Comparison of ENCODE assay signal across 11 cellular contexts in the genomic region with DNA sequence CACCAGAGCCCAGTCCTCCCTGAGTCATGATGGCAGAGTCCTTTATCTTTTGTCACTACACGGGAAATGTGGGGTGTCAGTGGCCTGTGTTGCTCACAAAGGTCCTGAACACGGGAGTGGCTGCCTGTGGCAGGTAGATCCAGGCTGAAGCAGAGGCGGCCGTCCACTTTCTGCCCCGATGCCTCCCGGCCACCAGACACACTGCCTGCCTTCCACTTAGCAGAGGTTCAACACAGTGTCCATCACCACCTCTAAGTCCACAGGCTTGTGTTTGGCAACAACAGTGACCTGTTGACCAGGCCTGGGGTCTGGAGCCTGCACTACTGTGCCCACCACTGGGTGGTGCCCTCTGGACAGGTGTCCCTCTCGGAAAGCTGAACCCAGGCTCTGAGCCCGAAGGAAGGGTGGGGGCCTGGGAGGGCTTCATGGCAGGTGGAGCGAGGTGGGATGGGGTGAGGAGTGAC. TPM values are rescaled to one million over a fixed set of nuclear protein-coding genes. Genes with fewer than 3 reads are reported as not detected.
DNase-seq lines count a peak whose midpoint lies in the region; TF ChIP-seq lines count a peak whose summit lies in the region.
"Had no signal": no experiment of that assay in that cellular context is flagged by ENCODE, and none has a peak within 500 bp of the region (broad histone marks: within the 10 kb centered on the region; RNA-seq: fewer than 3 reads in every experiment).

No MANE protein-coding gene starts in this region.

- TF ChIP-seq CTCF in GM12874 (IDR thresholded peaks at IDR 0.05; ENCODE audit: insufficient read depth, low read depth, low read length) (peak; percentile 45; the same call in 1 of the 2 replicates), esophagus muscularis mucosa (IDR thresholded peaks at IDR 0.05) (peak; percentile 10 to 32 (median 24)), progenitor cell of endocrine pancreas (IDR thresholded peaks at IDR 0.05; ENCODE audit: unreplicated experiment) (peak; percentile 50), foreskin fibroblast (IDR thresholded peaks at IDR 0.05; ENCODE audit: low read depth, low read length) (no peak)

- no peaks in the 10 kb centered on the region for H3K36me3 Mint-ChIP-seq in progenitor cell of endocrine pancreas (ENCODE audit: insufficient read depth)
- H3K36me3 Mint-ChIP-seq: immature natural killer cell had no signal

- TF ChIP-seq EP300 in esophagus muscularis mucosa (IDR thresholded peaks at IDR 0.05): no peak

- peaks cover 26% of the 10 kb centered on the region for H3K27me3 Mint-ChIP-seq in progenitor cell of endocrine pancreas

- WGBS in esophagus muscularis mucosa: 50% methylated on average over 1 of the region's 9 CpGs

- H3K9me3 Mint-ChIP-seq in progenitor cell of endocrine pancreas (ENCODE audit: low read depth): no peaks in the 10 kb centered on the region
- H3K9me3 Mint-ChIP-seq: immature natural killer cell had no signal

- H3K27me3 ChIP-seq in esophagus muscularis mucosa: peaks cover 0 to 30% (median 0%) of the 10 kb centered on the region in 4 donors

- intact Hi-C loops in esophagus muscularis mucosa (cut with DNase I): no loop called here

- H3K4me1 Mint-ChIP-seq in progenitor cell of endocrine pancreas (ENCODE audit: low read depth): no peaks in the 10 kb centered on the region

- in situ Hi-C loops in G401 (cut with HindIII; ENCODE audit: low sequenced_read_pairs): no loop called here

- H3K4me3 ChIP-seq in esophagus muscularis mucosa (no peak overlapping the region), foreskin fibroblast (ENCODE audit: low read depth in 1 of 2, low read length in 2 of 2) (no peak overlapping the region)
- H3K4me3 ChIP-seq: coronary artery had no signal

- DNase-seq in NCI-H2196 treated with DMSO at 0.1 percent for 48 hours (lab: John Stamatoyannopoulos, UW; ENCODE audit: unreplicated experiment) (peak; percentile 9), esophagus muscularis mucosa (ENCODE audit: extremely low spot score) (no peak), progenitor cell of endocrine pancreas (ENCODE audit: low spot score, unreplicated experiment) (no peak), foreskin fibroblast (no peak), G401 (ENCODE audit: low spot score) (no peak), NCI-H226 (no peak)
- DNase-seq: activated CD8-positive, alpha-beta memory T cell treated with anti-CD3 and anti-CD28 coated beads, Interleukin-2, amount 50 U/mL, for 48 hours; immature natural killer cell; IMR-90 had no signal

- H3K4me1 ChIP-seq in esophagus muscularis mucosa: no peaks in the 10 kb centered on the region

- H3K36me3 ChIP-seq in esophagus muscularis mucosa: no peaks in the 10 kb centered on the region

- H3K27ac ChIP-seq in esophagus muscularis mucosa (replicated peaks in 1 of 4): no peak overlapping the region
- H3K27ac ChIP-seq: coronary artery had no signal

- no peak for TF ChIP-seq POLR2A in esophagus muscularis mucosa (IDR thresholded peaks at IDR 0.05; ENCODE audit: low read depth)

- H3K4me3 Mint-ChIP-seq in progenitor cell of endocrine pancreas (ENCODE audit: low read depth): no peak overlapping the region
- H3K4me3 Mint-ChIP-seq: immature natural killer cell had no signal

- H3K27ac Mint-ChIP-seq in progenitor cell of endocrine pancreas: no peak overlapping the region
- H3K27ac Mint-ChIP-seq: immature natural killer cell had no signal

- no peaks in the 10 kb centered on the region for H3K9me3 ChIP-seq in esophagus muscularis mucosa

RNA-seq across cellular contexts. Expression of a gene that starts 49.9 kb away (rescaled TPM):
- total RNA-seq in esophagus muscularis mucosa: 1 to 10 TPM in 3 of 4 donors, under 1 TPM in 1; 0.50 to 2.0 (median 1.2) TPM
- 9.3 and 12.2 TPM in 2 replicates for total RNA-seq in progenitor cell of endocrine pancreas
- 0.06 and 2.2 TPM in 2 replicates for total RNA-seq in G401 (2014; rRNA removed; shearing (Covaris generic))
